ENCODE assay signal across 1 cellular context in the genomic region with DNA sequence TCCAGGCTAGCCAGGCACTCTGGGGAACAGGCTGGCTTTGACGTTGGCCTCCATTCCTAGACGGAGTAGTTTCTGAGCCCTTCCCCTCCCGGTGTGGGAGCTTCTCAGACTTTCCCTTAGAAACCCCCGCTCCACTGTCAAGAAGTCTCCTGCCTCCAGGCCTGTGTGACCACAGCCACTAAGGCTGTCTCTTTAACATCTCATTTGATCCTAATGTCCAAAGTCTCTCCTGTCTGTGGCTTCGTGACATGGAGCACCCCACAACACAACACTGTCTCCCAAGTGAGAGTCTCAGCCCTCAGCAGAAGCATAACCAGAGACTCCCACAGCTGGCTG.
A peak's percentile ranks its signal among the peaks of the same experiment; 100 is the strongest.
TF ChIP-seq lines count a peak whose summit lies in the region.

No MANE protein-coding gene starts in this region.

TF ChIP-seq in K562, 482 proteins besides CTCF, POLR2A, EP300 and RAD21:
- TF ChIP-seq, protein P1, sequence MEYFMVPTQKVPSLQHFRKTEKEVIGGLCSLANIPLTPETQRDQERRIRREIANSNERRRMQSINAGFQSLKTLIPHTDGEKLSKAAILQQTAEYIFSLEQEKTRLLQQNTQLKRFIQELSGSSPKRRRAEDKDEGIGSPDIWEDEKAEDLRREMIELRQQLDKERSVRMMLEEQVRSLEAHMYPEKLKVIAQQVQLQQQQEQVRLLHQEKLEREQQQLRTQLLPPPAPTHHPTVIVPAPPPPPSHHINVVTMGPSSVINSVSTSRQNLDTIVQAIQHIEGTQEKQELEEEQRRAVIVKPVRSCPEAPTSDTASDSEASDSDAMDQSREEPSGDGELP (CRISPR knock-in tag; IDR thresholded peaks at IDR 0.05; ENCODE audit: borderline replicate concordance): 0 out of 2 replicates have a peak, but pooled peaks have one; percentile 44
- no peak for TF ChIP-seq ELF4 (CRISPR knock-in tag; IDR thresholded peaks at IDR 0.05)
- TF ChIP-seq GABPB1 (CRISPR knock-in tag; IDR thresholded peaks at IDR 0.05): peak; percentile 23; the same call in 1 of the 2 replicates
- TF ChIP-seq CXXC5 (CRISPR knock-in tag; IDR thresholded peaks at IDR 0.05): 0 out of 2 replicates have a peak, but pooled peaks have one; percentile 6
- TF ChIP-seq SMAD4 (CRISPR knock-in tag; conservative IDR thresholded peaks at IDR 0.05): peak; percentile 43
- no peak for TF ChIP-seq ZNF644 (tag; IDR thresholded peaks at IDR 0.05; ENCODE audit: low read depth)
- TF ChIP-seq MAFF (IDR thresholded peaks at IDR 0.05; ENCODE audit: low read length): no peak
- no peak for TF ChIP-seq HNRNPK (IDR thresholded peaks at IDR 0.05; ENCODE audit: low read depth, low read length, poor library complexity, severe bottlenecking)
- TF ChIP-seq, protein P2, sequence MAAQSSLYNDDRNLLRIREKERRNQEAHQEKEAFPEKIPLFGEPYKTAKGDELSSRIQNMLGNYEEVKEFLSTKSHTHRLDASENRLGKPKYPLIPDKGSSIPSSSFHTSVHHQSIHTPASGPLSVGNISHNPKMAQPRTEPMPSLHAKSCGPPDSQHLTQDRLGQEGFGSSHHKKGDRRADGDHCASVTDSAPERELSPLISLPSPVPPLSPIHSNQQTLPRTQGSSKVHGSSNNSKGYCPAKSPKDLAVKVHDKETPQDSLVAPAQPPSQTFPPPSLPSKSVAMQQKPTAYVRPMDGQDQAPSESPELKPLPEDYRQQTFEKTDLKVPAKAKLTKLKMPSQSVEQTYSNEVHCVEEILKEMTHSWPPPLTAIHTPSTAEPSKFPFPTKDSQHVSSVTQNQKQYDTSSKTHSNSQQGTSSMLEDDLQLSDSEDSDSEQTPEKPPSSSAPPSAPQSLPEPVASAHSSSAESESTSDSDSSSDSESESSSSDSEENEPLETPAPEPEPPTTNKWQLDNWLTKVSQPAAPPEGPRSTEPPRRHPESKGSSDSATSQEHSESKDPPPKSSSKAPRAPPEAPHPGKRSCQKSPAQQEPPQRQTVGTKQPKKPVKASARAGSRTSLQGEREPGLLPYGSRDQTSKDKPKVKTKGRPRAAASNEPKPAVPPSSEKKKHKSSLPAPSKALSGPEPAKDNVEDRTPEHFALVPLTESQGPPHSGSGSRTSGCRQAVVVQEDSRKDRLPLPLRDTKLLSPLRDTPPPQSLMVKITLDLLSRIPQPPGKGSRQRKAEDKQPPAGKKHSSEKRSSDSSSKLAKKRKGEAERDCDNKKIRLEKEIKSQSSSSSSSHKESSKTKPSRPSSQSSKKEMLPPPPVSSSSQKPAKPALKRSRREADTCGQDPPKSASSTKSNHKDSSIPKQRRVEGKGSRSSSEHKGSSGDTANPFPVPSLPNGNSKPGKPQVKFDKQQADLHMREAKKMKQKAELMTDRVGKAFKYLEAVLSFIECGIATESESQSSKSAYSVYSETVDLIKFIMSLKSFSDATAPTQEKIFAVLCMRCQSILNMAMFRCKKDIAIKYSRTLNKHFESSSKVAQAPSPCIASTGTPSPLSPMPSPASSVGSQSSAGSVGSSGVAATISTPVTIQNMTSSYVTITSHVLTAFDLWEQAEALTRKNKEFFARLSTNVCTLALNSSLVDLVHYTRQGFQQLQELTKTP (IDR thresholded peaks at IDR 0.05; ENCODE audit: low read depth in 1 of 2, partially characterized antibody in 2 of 2): no peak
- TF ChIP-seq, protein P3, sequence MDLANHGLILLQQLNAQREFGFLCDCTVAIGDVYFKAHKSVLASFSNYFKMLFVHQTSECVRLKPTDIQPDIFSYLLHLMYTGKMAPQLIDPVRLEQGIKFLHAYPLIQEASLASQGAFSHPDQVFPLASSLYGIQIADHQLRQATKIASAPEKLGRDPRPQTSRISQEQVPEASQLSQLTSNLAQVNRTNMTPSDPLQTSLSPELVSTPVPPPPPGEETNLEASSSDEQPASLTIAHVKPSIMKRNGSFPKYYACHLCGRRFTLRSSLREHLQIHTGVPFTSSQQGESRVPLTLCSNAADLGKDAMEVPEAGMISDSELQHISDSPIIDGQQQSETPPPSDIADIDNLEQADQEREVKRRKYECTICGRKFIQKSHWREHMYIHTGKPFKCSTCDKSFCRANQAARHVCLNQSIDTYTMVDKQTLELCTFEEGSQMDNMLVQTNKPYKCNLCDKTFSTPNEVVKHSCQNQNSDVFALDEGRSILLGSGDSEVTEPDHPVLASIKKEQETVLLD (IDR thresholded peaks at IDR 0.05): 0 out of 2 replicates have a peak, but pooled peaks have one; percentile 3
- TF ChIP-seq MYBL2 (IDR thresholded peaks at IDR 0.05; ENCODE audit: low read depth): no peak
- TF ChIP-seq MYBL2 (CRISPR knock-in tag; IDR thresholded peaks at IDR 0.05; ENCODE audit: borderline replicate concordance): no peak
- peak; percentile 7 for TF ChIP-seq NEUROD1 (IDR thresholded peaks at IDR 0.05; ENCODE audit: borderline replicate concordance, low read depth, low read length, partially characterized antibody)
- 0 out of 4 replicates have a peak, but pooled peaks of 1 of the 2 experiments have one; percentile 2 for TF ChIP-seq KDM1A (IDR thresholded peaks at IDR 0.05)
- no peak for TF ChIP-seq GABPB2 (CRISPR knock-in tag; conservative IDR thresholded peaks at IDR 0.05)
- TF ChIP-seq, protein P4, sequence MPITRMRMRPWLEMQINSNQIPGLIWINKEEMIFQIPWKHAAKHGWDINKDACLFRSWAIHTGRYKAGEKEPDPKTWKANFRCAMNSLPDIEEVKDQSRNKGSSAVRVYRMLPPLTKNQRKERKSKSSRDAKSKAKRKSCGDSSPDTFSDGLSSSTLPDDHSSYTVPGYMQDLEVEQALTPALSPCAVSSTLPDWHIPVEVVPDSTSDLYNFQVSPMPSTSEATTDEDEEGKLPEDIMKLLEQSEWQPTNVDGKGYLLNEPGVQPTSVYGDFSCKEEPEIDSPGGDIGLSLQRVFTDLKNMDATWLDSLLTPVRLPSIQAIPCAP (CRISPR knock-in tag; IDR thresholded peaks at IDR 0.05; ENCODE audit: borderline replicate concordance): no peak
- TF ChIP-seq, protein P5, sequence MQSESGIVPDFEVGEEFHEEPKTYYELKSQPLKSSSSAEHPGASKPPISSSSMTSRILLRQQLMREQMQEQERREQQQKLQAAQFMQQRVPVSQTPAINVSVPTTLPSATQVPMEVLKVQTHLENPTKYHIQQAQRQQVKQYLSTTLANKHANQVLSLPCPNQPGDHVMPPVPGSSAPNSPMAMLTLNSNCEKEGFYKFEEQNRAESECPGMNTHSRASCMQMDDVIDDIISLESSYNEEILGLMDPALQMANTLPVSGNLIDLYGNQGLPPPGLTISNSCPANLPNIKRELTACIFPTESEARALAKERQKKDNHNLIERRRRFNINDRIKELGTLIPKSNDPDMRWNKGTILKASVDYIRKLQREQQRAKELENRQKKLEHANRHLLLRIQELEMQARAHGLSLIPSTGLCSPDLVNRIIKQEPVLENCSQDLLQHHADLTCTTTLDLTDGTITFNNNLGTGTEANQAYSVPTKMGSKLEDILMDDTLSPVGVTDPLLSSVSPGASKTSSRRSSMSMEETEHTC (IDR thresholded peaks at IDR 0.05): no peak
- TF ChIP-seq ZNF551 (CRISPR knock-in tag; IDR thresholded peaks at IDR 0.05): no peak
- 0 out of 4 replicates have a peak, but pooled peaks of 1 of the 2 experiments have one; percentile 42 for TF ChIP-seq FOXA3 (CRISPR knock-in tag; conservative IDR thresholded peaks at IDR 0.05 in 1 of 2, IDR thresholded peaks at IDR 0.05 in 1 of 2)
- TF ChIP-seq, protein P6, sequence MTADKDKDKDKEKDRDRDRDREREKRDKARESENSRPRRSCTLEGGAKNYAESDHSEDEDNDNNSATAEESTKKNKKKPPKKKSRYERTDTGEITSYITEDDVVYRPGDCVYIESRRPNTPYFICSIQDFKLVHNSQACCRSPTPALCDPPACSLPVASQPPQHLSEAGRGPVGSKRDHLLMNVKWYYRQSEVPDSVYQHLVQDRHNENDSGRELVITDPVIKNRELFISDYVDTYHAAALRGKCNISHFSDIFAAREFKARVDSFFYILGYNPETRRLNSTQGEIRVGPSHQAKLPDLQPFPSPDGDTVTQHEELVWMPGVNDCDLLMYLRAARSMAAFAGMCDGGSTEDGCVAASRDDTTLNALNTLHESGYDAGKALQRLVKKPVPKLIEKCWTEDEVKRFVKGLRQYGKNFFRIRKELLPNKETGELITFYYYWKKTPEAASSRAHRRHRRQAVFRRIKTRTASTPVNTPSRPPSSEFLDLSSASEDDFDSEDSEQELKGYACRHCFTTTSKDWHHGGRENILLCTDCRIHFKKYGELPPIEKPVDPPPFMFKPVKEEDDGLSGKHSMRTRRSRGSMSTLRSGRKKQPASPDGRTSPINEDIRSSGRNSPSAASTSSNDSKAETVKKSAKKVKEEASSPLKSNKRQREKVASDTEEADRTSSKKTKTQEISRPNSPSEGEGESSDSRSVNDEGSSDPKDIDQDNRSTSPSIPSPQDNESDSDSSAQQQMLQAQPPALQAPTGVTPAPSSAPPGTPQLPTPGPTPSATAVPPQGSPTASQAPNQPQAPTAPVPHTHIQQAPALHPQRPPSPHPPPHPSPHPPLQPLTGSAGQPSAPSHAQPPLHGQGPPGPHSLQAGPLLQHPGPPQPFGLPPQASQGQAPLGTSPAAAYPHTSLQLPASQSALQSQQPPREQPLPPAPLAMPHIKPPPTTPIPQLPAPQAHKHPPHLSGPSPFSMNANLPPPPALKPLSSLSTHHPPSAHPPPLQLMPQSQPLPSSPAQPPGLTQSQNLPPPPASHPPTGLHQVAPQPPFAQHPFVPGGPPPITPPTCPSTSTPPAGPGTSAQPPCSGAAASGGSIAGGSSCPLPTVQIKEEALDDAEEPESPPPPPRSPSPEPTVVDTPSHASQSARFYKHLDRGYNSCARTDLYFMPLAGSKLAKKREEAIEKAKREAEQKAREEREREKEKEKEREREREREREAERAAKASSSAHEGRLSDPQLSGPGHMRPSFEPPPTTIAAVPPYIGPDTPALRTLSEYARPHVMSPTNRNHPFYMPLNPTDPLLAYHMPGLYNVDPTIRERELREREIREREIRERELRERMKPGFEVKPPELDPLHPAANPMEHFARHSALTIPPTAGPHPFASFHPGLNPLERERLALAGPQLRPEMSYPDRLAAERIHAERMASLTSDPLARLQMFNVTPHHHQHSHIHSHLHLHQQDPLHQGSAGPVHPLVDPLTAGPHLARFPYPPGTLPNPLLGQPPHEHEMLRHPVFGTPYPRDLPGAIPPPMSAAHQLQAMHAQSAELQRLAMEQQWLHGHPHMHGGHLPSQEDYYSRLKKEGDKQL (CRISPR knock-in tag; IDR thresholded peaks at IDR 0.05; ENCODE audit: borderline replicate concordance): no peak
- TF ChIP-seq, protein P7, sequence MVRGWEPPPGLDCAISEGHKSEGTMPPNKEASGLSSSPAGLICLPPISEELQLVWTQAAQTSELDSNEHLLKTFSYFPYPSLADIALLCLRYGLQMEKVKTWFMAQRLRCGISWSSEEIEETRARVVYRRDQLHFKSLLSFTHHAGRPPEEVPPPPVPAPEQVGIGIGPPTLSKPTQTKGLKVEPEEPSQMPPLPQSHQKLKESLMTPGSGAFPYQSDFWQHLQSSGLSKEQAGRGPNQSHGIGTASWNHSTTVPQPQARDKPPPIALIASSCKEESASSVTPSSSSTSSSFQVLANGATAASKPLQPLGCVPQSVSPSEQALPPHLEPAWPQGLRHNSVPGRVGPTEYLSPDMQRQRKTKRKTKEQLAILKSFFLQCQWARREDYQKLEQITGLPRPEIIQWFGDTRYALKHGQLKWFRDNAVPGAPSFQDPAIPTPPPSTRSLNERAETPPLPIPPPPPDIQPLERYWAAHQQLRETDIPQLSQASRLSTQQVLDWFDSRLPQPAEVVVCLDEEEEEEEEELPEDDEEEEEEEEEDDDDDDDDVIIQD (CRISPR knock-in tag; IDR thresholded peaks at IDR 0.05): no peak
- no peak for TF ChIP-seq SRSF3 (IDR thresholded peaks at IDR 0.05; ENCODE audit: insufficient read depth, low read length)
- no peak for TF ChIP-seq ZNF134 (CRISPR knock-in tag; conservative IDR thresholded peaks at IDR 0.05)
- TF ChIP-seq, protein P8, sequence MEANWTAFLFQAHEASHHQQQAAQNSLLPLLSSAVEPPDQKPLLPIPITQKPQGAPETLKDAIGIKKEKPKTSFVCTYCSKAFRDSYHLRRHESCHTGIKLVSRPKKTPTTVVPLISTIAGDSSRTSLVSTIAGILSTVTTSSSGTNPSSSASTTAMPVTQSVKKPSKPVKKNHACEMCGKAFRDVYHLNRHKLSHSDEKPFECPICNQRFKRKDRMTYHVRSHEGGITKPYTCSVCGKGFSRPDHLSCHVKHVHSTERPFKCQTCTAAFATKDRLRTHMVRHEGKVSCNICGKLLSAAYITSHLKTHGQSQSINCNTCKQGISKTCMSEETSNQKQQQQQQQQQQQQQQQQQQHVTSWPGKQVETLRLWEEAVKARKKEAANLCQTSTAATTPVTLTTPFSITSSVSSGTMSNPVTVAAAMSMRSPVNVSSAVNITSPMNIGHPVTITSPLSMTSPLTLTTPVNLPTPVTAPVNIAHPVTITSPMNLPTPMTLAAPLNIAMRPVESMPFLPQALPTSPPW (CRISPR knock-in tag; IDR thresholded peaks at IDR 0.05): 0 out of 2 replicates have a peak, but pooled peaks have one; percentile 27
- TF ChIP-seq ELF1 (tag; IDR thresholded peaks at IDR 0.05): no peak
- no peak for TF ChIP-seq RBM34 (IDR thresholded peaks at IDR 0.05; ENCODE audit: borderline replicate concordance, insufficient read depth, low read length)
- no peak for TF ChIP-seq JUND (IDR thresholded peaks at IDR 0.05; ENCODE audit: borderline replicate concordance, low read depth, low read length)
- peak; percentile 6; the same call in 1 of the 3 replicates for TF ChIP-seq JUND (tag; IDR thresholded peaks at IDR 0.05; ENCODE audit: borderline replicate concordance, low read depth, low read length)
- TF ChIP-seq ETV6 (IDR thresholded peaks at IDR 0.05; ENCODE audit: borderline replicate concordance in 1 of 2, low read depth in 2 of 2, low read length in 1 of 2): no peak
- TF ChIP-seq ETV6 (CRISPR knock-in tag; IDR thresholded peaks at IDR 0.05; ENCODE audit: borderline replicate concordance): 0 out of 2 replicates have a peak, but pooled peaks have one; percentile 29
- no peak for TF ChIP-seq ZNF57 (CRISPR knock-in tag; IDR thresholded peaks at IDR 0.05)
- TF ChIP-seq FOSL1 (tag; conservative IDR thresholded peaks at IDR 0.05): peak; percentile 93
- no peak for TF ChIP-seq ZNF696 (CRISPR knock-in tag; conservative IDR thresholded peaks at IDR 0.05)
- TF ChIP-seq ZNF589 (CRISPR knock-in tag; IDR thresholded peaks at IDR 0.05; ENCODE audit: low read depth): 0 out of 2 replicates have a peak, but pooled peaks have one; percentile 35
